In genomic region chr14:93078830-93079229, GRCh38 we compare ENCODE assay signal across 15 cellular contexts. TPM values are rescaled to one million over a fixed set of nuclear protein-coding genes. Genes with fewer than 3 reads are reported as not detected.
A peak's percentile ranks its signal among the peaks of the same experiment; 100 is the strongest.
DNase-seq lines count a peak whose midpoint lies in the region; ATAC-seq and TF ChIP-seq lines count a peak whose summit lies in the region.
"Had no signal": no experiment of that assay in that cellular context is flagged by ENCODE, and none has a peak within 500 bp of the region (broad histone marks: within the 10 kb centered on the region; RNA-seq: fewer than 3 reads in every experiment).

No MANE protein-coding gene starts in this region.

- no peaks in the 10 kb centered on the region for H3K9me3 ChIP-seq in tibial artery
- H3K9me3 ChIP-seq: HAP-1 had no signal

- in situ Hi-C loops in astrocyte of the spinal cord (cut with HindIII; ENCODE audit: low sequenced_read_pairs): no loop called here

- DNase-seq in GM03348 (ENCODE audit: low spot score) (peak; percentile 86), astrocyte of the spinal cord (ENCODE audit: low read depth, low spot score) (peak; percentile 24), iris pigment epithelial cell (ENCODE audit: low read depth) (peak; percentile 67), tibial artery (peak in 1 of 2 donors; percentile 81), HuH-7.5 (ENCODE audit: low spot score) (no peak), Right ventricle myocardium inferior (ENCODE audit: missing footprints) (no peak)
- DNase-seq in activated effector memory CD4-positive, alpha-beta T cell treated with anti-CD3 and anti-CD28 coated beads, Interleukin-2, amount 50 U/mL, for 16 hours: no peak
- DNase-seq: activated CD4-positive, alpha-beta memory T cell treated with anti-CD3 and anti-CD28 coated beads, Interleukin-2, amount 10 ng/mL, durations not matched to agents 7 days and 5 days; activated naive CD4-positive, alpha-beta T cell; cortex of kidney; NCI-H1694 treated with DMSO at 0.1 percent for 48 hours; NCI-H526; stimulated activated CD4-positive, alpha-beta T cell treated with anti-CD3 and anti-CD28 coated beads, Interleukin-4, amount 100 ng/mL, for 1 hour; stimulated activated naive B cell treated with anti-CD40 and anti-IgM and Interleukin-4, amounts not matched to agents 10 μg/mL and 1 μg/mL and 100 μg/mL, for 72 hours had no signal

- H3K36me3 ChIP-seq in tibial artery: no peaks in the 10 kb centered on the region
- H3K36me3 ChIP-seq: HAP-1 had no signal

- TF ChIP-seq CTCF in astrocyte of the spinal cord (IDR thresholded peaks at IDR 0.05; ENCODE audit: low read depth, low read length) (no peak), tibial artery (IDR thresholded peaks at IDR 0.05) (no peak)

- no peak overlapping the region for H3K4me3 ChIP-seq in astrocyte of the spinal cord (ENCODE audit: low read depth, low read length)
- no peak overlapping the region for H3K4me3 ChIP-seq in tibial artery
- H3K4me3 ChIP-seq: HAP-1 had no signal

- H3K27ac ChIP-seq in tibial artery: peak overlapping the region; percentile 8 to 56

- H3K4me1 ChIP-seq in tibial artery: peaks cover 0 to 75% (median 45%) of the 10 kb centered on the region in 4 donors
- H3K4me1 ChIP-seq: HAP-1 had no signal

- H3K27me3 ChIP-seq in tibial artery: no peaks in the 10 kb centered on the region

- intact Hi-C loops in tibial artery (cut with DNase I; ENCODE audit: low total_unique reads): no loop called here
- intact Hi-C loops in Right ventricle myocardium inferior (cut with DNase I): no loop called here

- no peak for ATAC-seq in Right ventricle myocardium inferior
- ATAC-seq: stimulated activated naive B cell treated with anti-CD40 and anti-IgM and Interleukin-4, amounts not matched to agents 10 μg/mL and 1 μg/mL and 100 μg/mL, for 72 hours had no signal

RNA-seq across cellular contexts. Expression of gene ITPK1, which starts 36.9 kb away (rescaled TPM):
- total RNA-seq in Right ventricle myocardium inferior: 123 TPM

Comparison
In these comparisons a context has a peak if more than half of its experiments do, and no peak if none do; other contexts are left out.
1. DNase-seq: peak in GM03348 (single experiment), astrocyte of the spinal cord (single experiment) and iris pigment epithelial cell (single experiment); none in activated effector memory CD4-positive, alpha-beta T cell treated with anti-CD3 and anti-CD28 coated beads, Interleukin-2, amount 50 U/mL, for 16 hours (single experiment), HuH-7.5 (single experiment) and Right ventricle myocardium inferior (single experiment).